In genomic region chr2:217822296-217823252, GRCh38 we compare ENCODE assay signal across 14 cellular contexts.
DNase-seq lines count a peak whose midpoint lies in the region; ATAC-seq and TF ChIP-seq lines count a peak whose summit lies in the region.
"Had no signal": no experiment of that assay in that cellular context is flagged by ENCODE, and none has a peak within 500 bp of the region (broad histone marks: within the 10 kb centered on the region; RNA-seq: fewer than 3 reads in every experiment).

No MANE protein-coding gene starts in this region.

- H3K27me3 ChIP-seq in heart right ventricle = no peaks in the 10 kb centered on the region
- H3K27me3 ChIP-seq in muscle layer of duodenum (ENCODE audit: low read depth, low read length) = no peaks in the 10 kb centered on the region

- H3K36me3 ChIP-seq in heart right ventricle (peaks cover 0 to 98% (median 36%) of the 10 kb centered on the region in 9 donors), muscle layer of duodenum (ENCODE audit: control insufficient read depth in 1 of 2, insufficient read depth in 2 of 2, low read length in 2 of 2) (peaks cover 37 to 73% of the 10 kb centered on the region in 2 donors)

- H3K9me3 Mint-ChIP-seq in endothelial cell (ENCODE audit: unreplicated experiment) = no peaks in the 10 kb centered on the region

- no peak overlapping the region for H3K4me3 ChIP-seq in heart right ventricle
- no peak overlapping the region for H3K4me3 ChIP-seq in muscle layer of duodenum (ENCODE audit: low read depth in 1 of 2, low read length in 2 of 2)
- H3K4me3 ChIP-seq: A549, cardiac muscle cell had no signal

- intact Hi-C loops in heart right ventricle (cut with DNase I) (loop anchor here in 1 of 10 donors (10.0 kb wide), 1 partner anchor 52 kb away; no protein-coding TSS in a partner anchor), cardiac septum (cut with DNase I) (no loop called here)

- peaks cover 43% of the 10 kb centered on the region for H3K4me1 Mint-ChIP-seq in endothelial cell (ENCODE audit: unreplicated experiment)

- H3K27ac Mint-ChIP-seq in endothelial cell (ENCODE audit: unreplicated experiment) = no peak overlapping the region

- H3K9me3 ChIP-seq in heart right ventricle (no peaks in the 10 kb centered on the region), muscle layer of duodenum (ENCODE audit: control insufficient read depth in 1 of 2, low read length in 2 of 2) (no peaks in the 10 kb centered on the region)
- H3K9me3 ChIP-seq: A549 had no signal

- peaks cover 19% of the 10 kb centered on the region for H3K27me3 Mint-ChIP-seq in endothelial cell (ENCODE audit: unreplicated experiment)

- H3K36me3 Mint-ChIP-seq in endothelial cell (ENCODE audit: low read depth, unreplicated experiment) = peaks cover 8% of the 10 kb centered on the region

- H3K27ac ChIP-seq in heart right ventricle (peak overlapping the region in 9 of 10 donors; percentile 31 to 96 (median 64)), muscle layer of duodenum (ENCODE audit: low read length) (peak overlapping the region; percentile 8)
- H3K27ac ChIP-seq: A549, cardiac muscle cell had no signal

- 36 to 40% methylated on average over 14 of the region's 14 CpGs for WGBS in heart right ventricle, 2 donors

- H3K4me1 ChIP-seq in heart right ventricle = peaks cover 44 to 100% (median 99%) of the 10 kb centered on the region in 9 donors
- peaks cover 8 to 83% of the 10 kb centered on the region in 2 donors for H3K4me1 ChIP-seq in muscle layer of duodenum (ENCODE audit: control insufficient read depth in 1 of 2, insufficient read depth in 2 of 2, low read length in 2 of 2)
- H3K4me1 ChIP-seq: A549 had no signal

- DNase-seq in heart right ventricle (no peak), cardiac septum (ENCODE audit: low spot score) (no peak), endothelial cell (ENCODE audit: low spot score) (peak; percentile 35), NCI-H446 (lab: John Stamatoyannopoulos, UW) (no peak), G401 (ENCODE audit: low spot score) (no peak), NCI-H2227 (lab: John Stamatoyannopoulos, UW; ENCODE audit: unreplicated experiment) (no peak)
- DNase-seq: activated CD8-positive, alpha-beta memory T cell treated with anti-CD3 and anti-CD28 coated beads, Interleukin-2, amount 50 U/mL, for 4 hours; NCI-H1105; stimulated activated naive CD4-positive, alpha-beta T cell; T-helper 9 cell had no signal

- TF ChIP-seq CTCF in heart right ventricle (IDR thresholded peaks at IDR 0.05) (peak in 1 of 9 donors; percentile 12), endothelial cell (IDR thresholded peaks at IDR 0.05; ENCODE audit: unreplicated experiment) (no peak)

- in situ Hi-C loops in G401 (cut with HindIII; ENCODE audit: low sequenced_read_pairs) = no loop called here

- no peak overlapping the region for H3K4me3 Mint-ChIP-seq in endothelial cell (ENCODE audit: unreplicated experiment)

- peak in 4 of 8 donors; percentile 5 to 28 (median 14) for ATAC-seq in heart right ventricle
- ATAC-seq in HG03439 (IDR thresholded peaks at IDR 0.05; ENCODE audit: unreplicated experiment) = no peak
